33 cellular contexts compared by ENCODE assay signal in genomic region chr3:80018375-80018774, GRCh38.
"Had no signal": no experiment of that assay in that cellular context is flagged by ENCODE, and none has a peak within 500 bp of the region (broad histone marks: within the 10 kb centered on the region; RNA-seq: fewer than 3 reads in every experiment).

No MANE protein-coding gene starts in this region.

- H3K27ac Mint-ChIP-seq: activated CD4-positive, alpha-beta memory T cell treated with anti-CD3 and anti-CD28 coated beads, Interleukin-2, amount 10 ng/mL, durations not matched to agents 7 days and 5 days; activated CD4-positive, alpha-beta T cell treated with anti-CD3 and anti-CD28 coated beads for 36 hours; activated naive CD4-positive, alpha-beta T cell treated with anti-CD3 and anti-CD28 coated beads, Interleukin-2, amount 10 ng/mL, durations not matched to agents 7 days and 5 days; activated naive CD8-positive, alpha-beta T cell treated with anti-CD3 and anti-CD28 coated beads for 36 hours; activated T-helper 2 cell treated with anti-CD3 and anti-CD28 coated beads, Interferon-gamma antibody, Interleukin-2, Interleukin-4, amounts not matched to agents 10 μg/mL and 5 μg/mL and 100 μg/mL, durations not matched to agents 14 hours and 24 hours and 36 hours; T-helper 17 cell had no signal

- H3K27me3 ChIP-seq: cardiac muscle cell, MG63, SJCRH30 had no signal

- DNase-seq: activated CD4-positive, alpha-beta memory T cell treated with anti-CD3 and anti-CD28 coated beads, Interleukin-2, amount 10 ng/mL, durations not matched to agents 7 days and 5 days; activated CD4-positive, alpha-beta T cell treated with anti-CD3 and anti-CD28 coated beads for 36 hours; activated CD4-positive, alpha-beta T cell treated with anti-CD3 and anti-CD28 coated beads, Interleukin-2, amount 50 U/mL, for 1 hour; activated gamma-delta T cell treated with Interleukin-2 at 50 U/mL for 16 hours; activated naive CD4-positive, alpha-beta T cell treated with anti-CD3 and anti-CD28 coated beads, Interleukin-2, amount 10 ng/mL, durations not matched to agents 7 days and 5 days; activated naive CD8-positive, alpha-beta T cell treated with anti-CD3 and anti-CD28 coated beads for 36 hours; activated T-cell treated with anti-CD3 and anti-CD28 coated beads for 4 hours; activated T-cell treated with anti-CD3 and anti-CD28 coated beads, Interleukin-2, amount 50 U/mL, for 48 hours; aorta; cerebellar nuclear complex; MG63; MV-4-11; NCI-H1092 treated with DMSO at 0.1 percent for 48 hours; NCI-H1417 treated with DMSO at 0.1 percent for 48 hours; NCI-H1694; NCI-H2029; NCI-H2107; NCI-H2171 treated with DMSO at 0.1 percent for 48 hours; NCI-H226; NCI-H510A; NCI-H526 treated with DMSO at 0.1 percent for 48 hours; NCI-H82; Right ventricle myocardium superior; RPMI8226; SJCRH30; T-helper 17 cell; T-helper 9 cell; WERI-Rb-1 had no signal

- H3K4me1 Mint-ChIP-seq: activated CD4-positive, alpha-beta memory T cell treated with anti-CD3 and anti-CD28 coated beads, Interleukin-2, amount 10 ng/mL, durations not matched to agents 7 days and 5 days; activated CD4-positive, alpha-beta T cell treated with anti-CD3 and anti-CD28 coated beads for 36 hours; activated naive CD4-positive, alpha-beta T cell treated with anti-CD3 and anti-CD28 coated beads, Interleukin-2, amount 10 ng/mL, durations not matched to agents 7 days and 5 days; activated naive CD8-positive, alpha-beta T cell treated with anti-CD3 and anti-CD28 coated beads for 36 hours; T-helper 17 cell had no signal

- H3K9me3 ChIP-seq: MG63, SJCRH30 had no signal

- H3K4me3 ChIP-seq: cardiac muscle cell, MG63, SJCRH30 had no signal

- ATAC-seq: activated CD4-positive, alpha-beta T cell treated with anti-CD3 and anti-CD28 coated beads for 36 hours; Panc1; T-helper 17 cell had no signal

- H3K36me3 Mint-ChIP-seq: activated naive CD4-positive, alpha-beta T cell treated with anti-CD3 and anti-CD28 coated beads, Interleukin-2, amount 10 ng/mL, durations not matched to agents 7 days and 5 days; activated naive CD8-positive, alpha-beta T cell treated with anti-CD3 and anti-CD28 coated beads for 36 hours; brain had no signal

- H3K9ac ChIP-seq: KMS-11 had no signal

- H3K36me3 ChIP-seq: cardiac muscle cell, MG63, SJCRH30, WERI-Rb-1 had no signal

- H3K4me3 Mint-ChIP-seq: activated CD4-positive, alpha-beta memory T cell treated with anti-CD3 and anti-CD28 coated beads, Interleukin-2, amount 10 ng/mL, durations not matched to agents 7 days and 5 days; activated CD4-positive, alpha-beta T cell treated with anti-CD3 and anti-CD28 coated beads for 36 hours; activated naive CD4-positive, alpha-beta T cell treated with anti-CD3 and anti-CD28 coated beads, Interleukin-2, amount 10 ng/mL, durations not matched to agents 7 days and 5 days; activated naive CD8-positive, alpha-beta T cell treated with anti-CD3 and anti-CD28 coated beads for 36 hours; brain; T-helper 17 cell had no signal

- H3K4me2 ChIP-seq: KMS-11 had no signal

- H3K27me3 Mint-ChIP-seq: activated CD4-positive, alpha-beta memory T cell treated with anti-CD3 and anti-CD28 coated beads, Interleukin-2, amount 10 ng/mL, durations not matched to agents 7 days and 5 days; activated CD4-positive, alpha-beta T cell treated with anti-CD3 and anti-CD28 coated beads for 36 hours; activated naive CD4-positive, alpha-beta T cell treated with anti-CD3 and anti-CD28 coated beads, Interleukin-2, amount 10 ng/mL, durations not matched to agents 7 days and 5 days; activated naive CD8-positive, alpha-beta T cell treated with anti-CD3 and anti-CD28 coated beads for 36 hours; brain; T-helper 17 cell had no signal

- H3K27ac ChIP-seq: cardiac muscle cell, KMS-11, SJCRH30, WERI-Rb-1 had no signal

- H3K9me3 Mint-ChIP-seq: activated naive CD8-positive, alpha-beta T cell treated with anti-CD3 and anti-CD28 coated beads for 36 hours; brain had no signal
